In the genomic region with DNA sequence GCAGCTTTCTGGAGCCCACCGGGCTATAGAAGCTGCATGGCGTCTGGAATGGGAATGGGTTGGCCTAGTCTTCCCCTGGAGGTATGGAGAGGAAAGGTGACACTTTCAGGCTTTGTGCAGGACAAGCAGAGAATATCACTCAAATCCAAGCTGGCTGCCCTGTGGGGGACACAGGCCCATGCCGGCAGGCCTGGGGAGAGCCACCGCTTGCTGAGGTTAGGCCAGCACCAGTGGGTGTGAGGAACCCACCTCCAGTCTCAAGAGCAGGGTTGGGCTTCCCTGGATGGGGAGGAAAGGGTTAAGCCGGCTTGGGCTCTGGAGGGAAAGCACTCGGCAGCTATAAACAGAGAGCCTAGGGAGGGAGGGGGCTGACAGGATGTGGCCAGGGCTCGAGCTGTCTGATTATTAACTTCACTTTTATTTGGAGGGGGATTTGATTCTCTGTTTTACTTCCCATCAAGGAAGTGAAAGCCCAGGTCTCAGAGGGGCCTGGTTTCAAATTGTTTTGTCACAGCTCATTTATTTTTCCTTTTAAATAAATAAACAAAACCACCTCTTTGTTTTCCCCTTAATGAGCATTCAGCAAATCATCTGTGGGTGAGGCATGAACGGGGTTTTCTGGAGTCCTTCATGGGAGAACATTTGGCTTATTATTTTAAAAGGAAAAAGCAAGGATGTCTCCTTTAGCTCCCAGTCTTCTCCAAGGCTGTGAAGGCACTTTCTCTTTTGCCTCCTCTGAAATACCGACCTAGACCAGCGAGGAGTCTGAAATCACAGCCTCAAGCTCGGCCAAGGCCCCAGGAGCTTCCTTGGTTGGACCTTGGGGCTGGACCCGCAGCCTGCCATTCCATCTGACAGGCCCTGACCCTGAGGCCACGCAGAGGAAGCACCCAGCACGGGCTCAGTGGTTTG, we compare ENCODE assay signal across 1 cellular context.
TF ChIP-seq lines count a peak whose summit lies in the region.

No MANE protein-coding gene starts in this region.

TF ChIP-seq in GM23338, 12 proteins besides CTCF, POLR2A, EP300 and RAD21 (continued from another document):
- TF ChIP-seq, protein P1, sequence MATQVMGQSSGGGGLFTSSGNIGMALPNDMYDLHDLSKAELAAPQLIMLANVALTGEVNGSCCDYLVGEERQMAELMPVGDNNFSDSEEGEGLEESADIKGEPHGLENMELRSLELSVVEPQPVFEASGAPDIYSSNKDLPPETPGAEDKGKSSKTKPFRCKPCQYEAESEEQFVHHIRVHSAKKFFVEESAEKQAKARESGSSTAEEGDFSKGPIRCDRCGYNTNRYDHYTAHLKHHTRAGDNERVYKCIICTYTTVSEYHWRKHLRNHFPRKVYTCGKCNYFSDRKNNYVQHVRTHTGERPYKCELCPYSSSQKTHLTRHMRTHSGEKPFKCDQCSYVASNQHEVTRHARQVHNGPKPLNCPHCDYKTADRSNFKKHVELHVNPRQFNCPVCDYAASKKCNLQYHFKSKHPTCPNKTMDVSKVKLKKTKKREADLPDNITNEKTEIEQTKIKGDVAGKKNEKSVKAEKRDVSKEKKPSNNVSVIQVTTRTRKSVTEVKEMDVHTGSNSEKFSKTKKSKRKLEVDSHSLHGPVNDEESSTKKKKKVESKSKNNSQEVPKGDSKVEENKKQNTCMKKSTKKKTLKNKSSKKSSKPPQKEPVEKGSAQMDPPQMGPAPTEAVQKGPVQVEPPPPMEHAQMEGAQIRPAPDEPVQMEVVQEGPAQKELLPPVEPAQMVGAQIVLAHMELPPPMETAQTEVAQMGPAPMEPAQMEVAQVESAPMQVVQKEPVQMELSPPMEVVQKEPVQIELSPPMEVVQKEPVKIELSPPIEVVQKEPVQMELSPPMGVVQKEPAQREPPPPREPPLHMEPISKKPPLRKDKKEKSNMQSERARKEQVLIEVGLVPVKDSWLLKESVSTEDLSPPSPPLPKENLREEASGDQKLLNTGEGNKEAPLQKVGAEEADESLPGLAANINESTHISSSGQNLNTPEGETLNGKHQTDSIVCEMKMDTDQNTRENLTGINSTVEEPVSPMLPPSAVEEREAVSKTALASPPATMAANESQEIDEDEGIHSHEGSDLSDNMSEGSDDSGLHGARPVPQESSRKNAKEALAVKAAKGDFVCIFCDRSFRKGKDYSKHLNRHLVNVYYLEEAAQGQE (IDR thresholded peaks at IDR 0.05; ENCODE audit: unreplicated experiment), result no peak
- TF ChIP-seq ZNF331 (CRISPR knock-in tag; IDR thresholded peaks at IDR 0.05; ENCODE audit: low read depth), result no peak
- no peak for TF ChIP-seq JUNB (IDR thresholded peaks at IDR 0.05; ENCODE audit: unreplicated experiment)
- TF ChIP-seq STAT1 (IDR thresholded peaks at IDR 0.05; ENCODE audit: unreplicated experiment), result no peak
- no peak for TF ChIP-seq EZH2 (IDR thresholded peaks at IDR 0.05; ENCODE audit: low read depth, unreplicated experiment)
